ENCODE assay signal across 7 cellular contexts in genomic region chr4:6908397-6909112, GRCh38. TPM values are rescaled to one million over a fixed set of nuclear protein-coding genes. Genes with fewer than 3 reads are reported as not detected.
A peak's percentile ranks its signal among the peaks of the same experiment; 100 is the strongest.
DNase-seq lines count a peak whose midpoint lies in the region; ATAC-seq and TF ChIP-seq lines count a peak whose summit lies in the region.

No MANE protein-coding gene starts in this region.

- H3K4me3 Mint-ChIP-seq in activated CD4-positive, alpha-beta memory T cell treated with anti-CD3 and anti-CD28 coated beads for 36 hours = peak overlapping the region; percentile 82

- H3K27ac ChIP-seq in iPS DF 6.9 (ENCODE audit: low read length) (no peak overlapping the region), stomach (peak overlapping the region; percentile 96 to 100 (median 99))

- H3K27ac Mint-ChIP-seq in activated CD4-positive, alpha-beta memory T cell treated with anti-CD3 and anti-CD28 coated beads for 36 hours = peak overlapping the region; percentile 74

- H3K36me3 Mint-ChIP-seq in activated CD4-positive, alpha-beta memory T cell treated with anti-CD3 and anti-CD28 coated beads for 36 hours = peaks cover 2% of the 10 kb centered on the region

- intact Hi-C loops in activated CD4-positive, alpha-beta memory T cell treated with anti-CD3 and anti-CD28 coated beads for 36 hours (cut with micrococcal nuclease) = loop anchor here (1.0 to 10.0 kb wide), 3 partner anchors 79 to 276 kb away; partner anchors contain the start of gene GRPEL1
- intact Hi-C loops in stomach (cut with DNase I; ENCODE audit: low total_unique reads) = no loop called here

- TF ChIP-seq CTCF in stomach (IDR thresholded peaks at IDR 0.05) = no peak

- CTCF ChIA-PET in activated CD4-positive, alpha-beta memory T cell treated with anti-CD3 and anti-CD28 coated beads for 36 hours (lab: Charles Lee) = interaction anchor here (0.9 to 3.0 kb wide), 16 partner anchors 9 to 192 kb away, joined by 3 to 13 read pairs (median 5); partner anchors contain the start of gene TADA2B

- H3K4me1 Mint-ChIP-seq in activated CD4-positive, alpha-beta memory T cell treated with anti-CD3 and anti-CD28 coated beads for 36 hours (ENCODE audit: low read depth) = peaks cover 54% of the 10 kb centered on the region

- TF ChIP-seq EP300 in stomach (IDR thresholded peaks at IDR 0.05) = no peak

- H3K27me3 Mint-ChIP-seq in activated CD4-positive, alpha-beta memory T cell treated with anti-CD3 and anti-CD28 coated beads for 36 hours = no peaks in the 10 kb centered on the region

- peak; percentile 3 for ATAC-seq in HG03159 (IDR thresholded peaks at IDR 0.05; ENCODE audit: unreplicated experiment)
- ATAC-seq in GM21529 (IDR thresholded peaks at IDR 0.05; ENCODE audit: unreplicated experiment) = no peak
- no peak for ATAC-seq in HG02840 (IDR thresholded peaks at IDR 0.05; ENCODE audit: low FRiP score, unreplicated experiment)

- no peaks in the 10 kb centered on the region for H3K27me3 ChIP-seq in iPS DF 6.9 (ENCODE audit: control insufficient read depth, insufficient read depth, low read length)
- peaks cover 0 to 14% (median 0%) of the 10 kb centered on the region in 3 donors for H3K27me3 ChIP-seq in stomach

- no peaks in the 10 kb centered on the region for H3K9me3 Mint-ChIP-seq in activated CD4-positive, alpha-beta memory T cell treated with anti-CD3 and anti-CD28 coated beads for 36 hours

- H3K9me3 ChIP-seq in iPS DF 6.9 (ENCODE audit: control insufficient read depth, insufficient read depth, low read length) (no peaks in the 10 kb centered on the region), stomach (no peaks in the 10 kb centered on the region)

- POLR2A ChIA-PET in activated CD4-positive, alpha-beta memory T cell treated with anti-CD3 and anti-CD28 coated beads for 36 hours (lab: Charles Lee) = interaction anchor here (0.8 to 2.7 kb wide), 13 partner anchors 9 to 266 kb away, joined by 3 to 26 read pairs (median 5); partner anchors contain the start of genes GRPEL1 and TADA2B

- DNase-seq in activated CD4-positive, alpha-beta memory T cell treated with anti-CD3 and anti-CD28 coated beads for 36 hours = no peak
- no peak for DNase-seq in iPS DF 6.9 (ENCODE audit: low read depth, low spot score)
- no peak for DNase-seq in stomach
- DNase-seq in SKM-1 (lab: John Stamatoyannopoulos, UW; ENCODE audit: unreplicated experiment) = no peak

- H3K4me3 ChIP-seq in iPS DF 6.9 (ENCODE audit: low read length) (peak overlapping the region; percentile 93; the same call in 1 of the 2 replicates), stomach (peak overlapping the region; percentile 79 to 95 (median 82))

- no CpG with 5 or more reads among the region's 18 CpGs for WGBS in iPS DF 6.9 (ENCODE audit: insufficient coverage, insufficient read length)
- WGBS in stomach, 5 donors = 19 to 29% (median 22%) methylated on average over 16 to 18 of the region's 18 CpGs

- H3K4me1 ChIP-seq in iPS DF 6.9 (ENCODE audit: control insufficient read depth, insufficient read depth, low read length) (peaks cover 10% of the 10 kb centered on the region), stomach (peaks cover 38 to 53% (median 46%) of the 10 kb centered on the region in 4 donors)

- H3K36me3 ChIP-seq in iPS DF 6.9 (ENCODE audit: control insufficient read depth, insufficient read depth, low read length) (no peaks in the 10 kb centered on the region), stomach (no peaks in the 10 kb centered on the region)

- no peak for TF ChIP-seq POLR2A in stomach (IDR thresholded peaks at IDR 0.05)

RNA-seq across cellular contexts. Expression of gene TBC1D14, which starts 1.1 kb away (rescaled TPM):
- total RNA-seq in activated CD4-positive, alpha-beta memory T cell treated with anti-CD3 and anti-CD28 coated beads for 36 hours = 10 to 100 TPM; 37.1 to 37.3 TPM
- 10 to 100 TPM; 33.5 to 72.4 (median 40.8) TPM for total RNA-seq in stomach
- 10 to 100 TPM; 19.5 to 42.5 (median 40.0) TPM for polyA plus RNA-seq in stomach
